ENCODE assay signal across 18 cellular contexts in the genomic region with DNA sequence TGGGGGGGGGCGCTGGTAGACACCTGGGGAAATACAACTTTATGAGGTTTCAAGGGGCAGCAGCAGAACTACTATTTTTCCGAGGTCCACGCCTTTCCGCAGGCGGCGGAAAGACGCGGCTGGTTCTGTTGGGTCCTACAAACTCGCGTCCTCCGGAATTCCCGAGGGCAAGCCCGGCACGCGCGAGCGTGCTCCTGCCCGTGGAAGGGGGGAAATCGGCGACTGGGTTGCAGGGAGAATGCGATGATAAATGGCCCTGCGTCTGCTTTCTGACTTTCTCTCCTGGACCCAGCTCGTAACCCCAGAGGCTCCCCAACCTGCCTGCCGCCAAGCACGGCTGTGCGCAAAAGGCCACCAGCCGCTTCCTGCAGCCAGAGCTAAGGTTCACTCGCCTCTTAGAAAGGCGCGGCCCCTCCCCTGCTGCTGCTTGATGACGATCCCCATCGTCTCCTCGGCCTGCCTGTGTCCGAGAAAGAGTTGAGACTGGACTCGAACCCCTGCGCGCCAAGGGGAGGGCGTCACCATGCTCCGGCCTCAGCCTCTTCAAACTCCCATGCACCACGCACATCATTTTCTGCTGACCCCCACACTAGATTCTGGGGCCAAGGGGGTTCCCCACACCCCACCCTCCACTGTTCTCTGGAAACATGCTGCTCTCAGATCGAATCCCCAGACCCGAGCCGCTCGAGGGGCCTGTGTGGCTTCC. TPM values are rescaled to one million over a fixed set of nuclear protein-coding genes. Genes with fewer than 3 reads are reported as not detected.
A peak's percentile ranks its signal among the peaks of the same experiment; 100 is the strongest.
DNase-seq lines count a peak whose midpoint lies in the region; ATAC-seq and TF ChIP-seq lines count a peak whose summit lies in the region.
"Had no signal": no experiment of that assay in that cellular context is flagged by ENCODE, and none has a peak within 500 bp of the region (broad histone marks: within the 10 kb centered on the region; RNA-seq: fewer than 3 reads in every experiment).

No MANE protein-coding gene starts in this region.

- H3K27me3 ChIP-seq in Caco-2 (replicated peaks; ENCODE audit: control insufficient read depth, insufficient read depth, low read length) (no peaks in the 10 kb centered on the region), HUES6 (ENCODE audit: control insufficient read depth, insufficient read depth, low read length) (peaks cover 100% of the 10 kb centered on the region), mucosa of stomach (ENCODE audit: control insufficient read depth, insufficient read depth, low read length) (peaks cover 34% of the 10 kb centered on the region)

- H3K9me3 ChIP-seq in Caco-2 (no peaks in the 10 kb centered on the region), HUES6 (ENCODE audit: control insufficient read depth, insufficient read depth, low read depth, low read length) (no peaks in the 10 kb centered on the region), mucosa of stomach (ENCODE audit: control insufficient read depth, low read length) (no peaks in the 10 kb centered on the region)
- H3K9me3 ChIP-seq: BE2C had no signal

- TF ChIP-seq CTCF in Caco-2 (IDR thresholded peaks at IDR 0.05; ENCODE audit: insufficient read depth in 1 of 2, low read depth in 1 of 2, low read length in 1 of 2, severe bottlenecking in 1 of 2, unreplicated experiment in 1 of 2) (no peak), endothelial cell (IDR thresholded peaks at IDR 0.05; ENCODE audit: unreplicated experiment) (no peak)

- intact Hi-C loops in Caco-2 (cut with micrococcal nuclease; ENCODE audit: unreplicated experiment) = no loop called here
- intact Hi-C loops in activated T-helper 2 cell treated with anti-CD3 and anti-CD28 coated beads, Interferon-gamma antibody, Interleukin-2, Interleukin-4, amounts not matched to agents 10 μg/mL and 5 μg/mL and 100 μg/mL, durations not matched to agents 14 hours and 24 hours and 36 hours (cut with micrococcal nuclease) = loop anchor here (5.0 kb wide), 2 partner anchors 870 to 1060 kb away; a partner anchor contains a TSS

- H3K27ac ChIP-seq in HUES6 (ENCODE audit: low read depth, low read length) = no peak overlapping the region
- H3K27ac ChIP-seq: brain microvascular endothelial cell had no signal

- CTCF ChIA-PET in Caco-2 (lab: Charles Lee) = interaction anchor here (0.5 to 0.7 kb wide), 2 partner anchors 66 to 105 kb away, joined by 3 to 4 read pairs; no protein-coding TSS in a partner anchor

- no TSS peak for BruUV-seq in Caco-2 (replicated peaks; lab: Mats Ljungman, UMichigan)

- H3K36me3 ChIP-seq in Caco-2 (ENCODE audit: control insufficient read depth, insufficient read depth, low read length) = peaks cover 2% of the 10 kb centered on the region
- H3K36me3 ChIP-seq in HUES6 (ENCODE audit: control insufficient read depth, insufficient read depth, low read length) = no peaks in the 10 kb centered on the region
- H3K36me3 ChIP-seq in mucosa of stomach (ENCODE audit: control insufficient read depth, insufficient read depth, low read length) = no peaks in the 10 kb centered on the region
- H3K36me3 ChIP-seq: BE2C, brain microvascular endothelial cell had no signal

- H3K4me1 ChIP-seq in Caco-2 = peaks cover 38% of the 10 kb centered on the region
- peaks cover 63% of the 10 kb centered on the region for H3K4me1 ChIP-seq in HUES6 (ENCODE audit: control insufficient read depth, insufficient read depth, low read length)
- peaks cover 40% of the 10 kb centered on the region for H3K4me1 ChIP-seq in mucosa of stomach (ENCODE audit: control insufficient read depth, insufficient read depth, low read length)
- H3K4me1 ChIP-seq: BE2C had no signal

- H3K36me3 Mint-ChIP-seq in Caco-2 (ENCODE audit: insufficient read depth, unreplicated experiment) (peaks cover 39% of the 10 kb centered on the region), endothelial cell (ENCODE audit: low read depth, unreplicated experiment) (no peaks in the 10 kb centered on the region)
- H3K36me3 Mint-ChIP-seq in activated T-helper 2 cell treated with anti-CD3 and anti-CD28 coated beads, Interferon-gamma antibody, Interleukin-2, Interleukin-4, amounts not matched to agents 10 μg/mL and 5 μg/mL and 100 μg/mL, durations not matched to agents 14 hours and 24 hours and 36 hours (ENCODE audit: low read depth) = no peaks in the 10 kb centered on the region

- peak overlapping the region; percentile 78 for H3K4me3 Mint-ChIP-seq in Caco-2 (ENCODE audit: unreplicated experiment)
- no peak overlapping the region for H3K4me3 Mint-ChIP-seq in endothelial cell (ENCODE audit: unreplicated experiment)
- no peak overlapping the region for H3K4me3 Mint-ChIP-seq in activated T-helper 2 cell treated with anti-CD3 and anti-CD28 coated beads, Interferon-gamma antibody, Interleukin-2, Interleukin-4, amounts not matched to agents 10 μg/mL and 5 μg/mL and 100 μg/mL, durations not matched to agents 14 hours and 24 hours and 36 hours (ENCODE audit: low read depth)

- peak overlapping the region; percentile 23; the same call in 1 of the 2 replicates for H3K4me3 ChIP-seq in Caco-2 (ENCODE audit: low read depth, low read length)
- peak overlapping the region; percentile 27 for H3K4me3 ChIP-seq in HUES6 (ENCODE audit: low read depth, low read length)
- H3K4me3 ChIP-seq in mucosa of stomach (ENCODE audit: low read length) = peak overlapping the region; percentile 74

- H3K9me3 Mint-ChIP-seq in Caco-2 (ENCODE audit: unreplicated experiment) = no peaks in the 10 kb centered on the region
- H3K9me3 Mint-ChIP-seq in endothelial cell (ENCODE audit: unreplicated experiment) = no peaks in the 10 kb centered on the region
- H3K9me3 Mint-ChIP-seq in activated T-helper 2 cell treated with anti-CD3 and anti-CD28 coated beads, Interferon-gamma antibody, Interleukin-2, Interleukin-4, amounts not matched to agents 10 μg/mL and 5 μg/mL and 100 μg/mL, durations not matched to agents 14 hours and 24 hours and 36 hours = no peaks in the 10 kb centered on the region

- peak overlapping the region; percentile 53 for H3K9ac ChIP-seq in HUES6 (ENCODE audit: low read length)
- peak overlapping the region; percentile 98 for H3K9ac ChIP-seq in mucosa of stomach (ENCODE audit: low read length)

- H3K27me3 Mint-ChIP-seq in Caco-2 (ENCODE audit: insufficient read depth, unreplicated experiment) (no peaks in the 10 kb centered on the region), endothelial cell (ENCODE audit: unreplicated experiment) (peaks cover 40% of the 10 kb centered on the region)
- H3K27me3 Mint-ChIP-seq in activated T-helper 2 cell treated with anti-CD3 and anti-CD28 coated beads, Interferon-gamma antibody, Interleukin-2, Interleukin-4, amounts not matched to agents 10 μg/mL and 5 μg/mL and 100 μg/mL, durations not matched to agents 14 hours and 24 hours and 36 hours (ENCODE audit: low read depth) = peaks cover 75% of the 10 kb centered on the region

- POLR2A ChIA-PET in Caco-2 (lab: Charles Lee) = interaction anchor here (0.7 to 1.4 kb wide), 4 partner anchors 54 to 184 kb away, joined by 6 to 14 read pairs (median 10); no protein-coding TSS in a partner anchor

- ATAC-seq in GM21576 (IDR thresholded peaks at IDR 0.05; ENCODE audit: unreplicated experiment) (no peak), GM19452 (IDR thresholded peaks at IDR 0.05; ENCODE audit: unreplicated experiment) (no peak)
- ATAC-seq: sciatic nerve had no signal

- H3K4me1 Mint-ChIP-seq in Caco-2 (ENCODE audit: low read depth, unreplicated experiment) (peaks cover 40% of the 10 kb centered on the region), endothelial cell (ENCODE audit: unreplicated experiment) (peaks cover 35% of the 10 kb centered on the region)
- peaks cover 5% of the 10 kb centered on the region for H3K4me1 Mint-ChIP-seq in activated T-helper 2 cell treated with anti-CD3 and anti-CD28 coated beads, Interferon-gamma antibody, Interleukin-2, Interleukin-4, amounts not matched to agents 10 μg/mL and 5 μg/mL and 100 μg/mL, durations not matched to agents 14 hours and 24 hours and 36 hours (ENCODE audit: low read depth)

- no peak for DNase-seq in Caco-2
- peak; percentile 20 for DNase-seq in endothelial cell (ENCODE audit: low spot score)
- no peak for DNase-seq in occipital lobe (lab: John Stamatoyannopoulos, UW)
- no peak for DNase-seq in activated T-helper 2 cell treated with anti-CD3 and anti-CD28 coated beads, Interferon-gamma antibody, Interleukin-2, Interleukin-4, amounts not matched to agents 10 μg/mL and 5 μg/mL and 100 μg/mL, durations not matched to agents 14 hours and 24 hours and 36 hours (ENCODE audit: low spot score)
- DNase-seq: activated CD4-positive, alpha-beta T cell treated with anti-CD3 and anti-CD28 coated beads, Interleukin-2, amount 50 U/mL, for 48 hours; BE2C; brain microvascular endothelial cell; foreskin fibroblast; Kasumi-1; NCI-H1694; NCI-H526 treated with DMSO at 0.1 percent for 48 hours; stimulated activated CD4-positive, alpha-beta T cell treated with anti-CD3 and anti-CD28 coated beads, Interleukin-4, amount 100 ng/mL, for 24 hours had no signal

- peak overlapping the region; percentile 90 for H3K27ac Mint-ChIP-seq in Caco-2 (ENCODE audit: unreplicated experiment)
- H3K27ac Mint-ChIP-seq in endothelial cell (ENCODE audit: unreplicated experiment) = peak overlapping the region; percentile 20
- H3K27ac Mint-ChIP-seq in activated T-helper 2 cell treated with anti-CD3 and anti-CD28 coated beads, Interferon-gamma antibody, Interleukin-2, Interleukin-4, amounts not matched to agents 10 μg/mL and 5 μg/mL and 100 μg/mL, durations not matched to agents 14 hours and 24 hours and 36 hours = no peak overlapping the region

RNA-seq across cellular contexts. Expression of a gene that starts 6.7 kb away (rescaled TPM):
- total RNA-seq in Caco-2 (2022) = 38.7 and 43.6 TPM in 2 replicates
- total RNA-seq in endothelial cell (ENCODE audit: unreplicated experiment) = 0.59 TPM
- not detected for total RNA-seq in occipital lobe
- not detected in 2 replicates for total RNA-seq in activated T-helper 2 cell treated with anti-CD3 and anti-CD28 coated beads, Interferon-gamma antibody, Interleukin-2, Interleukin-4, amounts not matched to agents 10 μg/mL and 5 μg/mL and 100 μg/mL, durations not matched to agents 14 hours and 24 hours and 36 hours
- total RNA-seq: sciatic nerve; T-helper 2 cell treated with Interferon-gamma antibody and Interleukin-4, amounts not matched to agents 100 ng/mL and 5 ng/mL, for 36 hours had no signal

Comparison
In these comparisons a context has a peak if more than half of its experiments do, and no peak if none do; other contexts are left out.
1. H3K4me3 ChIP-seq: peak in every context shown above with its lines; median percentile 74 in mucosa of stomach; 27 in HUES6; 23 in Caco-2.
2. RNA of a gene that starts 6.7 kb away (total RNA-seq): 38.7 to 43.6 TPM in Caco-2; 0.59 TPM in endothelial cell (single experiment), not detected in occipital lobe (single experiment) and not detected in activated T-helper 2 cell treated with anti-CD3 and anti-CD28 coated beads, Interferon-gamma antibody, Interleukin-2, Interleukin-4, amounts not matched to agents 10 μg/mL and 5 μg/mL and 100 μg/mL, durations not matched to agents 14 hours and 24 hours and 36 hours; every median in the first group is over 10 times any median in the second.